ENCODE assay signal across 29 cellular contexts in genomic region chr10:420154-421121, GRCh38.
DNase-seq lines count a peak whose midpoint lies in the region; FAIRE-seq and TF ChIP-seq lines count a peak whose summit lies in the region.
"Had no signal": no experiment of that assay in that cellular context is flagged by ENCODE, and none has a peak within 500 bp of the region (broad histone marks: within the 10 kb centered on the region; RNA-seq: fewer than 3 reads in every experiment).

No MANE protein-coding gene starts in this region.

- H3K9me3 ChIP-seq in skeletal muscle satellite cell (replicated peaks; ENCODE audit: low read length) (peaks cover 3% of the 10 kb centered on the region), uterus (no peaks in the 10 kb centered on the region), Karpas-422 (ENCODE audit: low read length) (no peaks in the 10 kb centered on the region), kidney (ENCODE audit: control insufficient read depth in 1 of 2, low read length in 2 of 2) (no peaks in the 10 kb centered on the region)
- H3K9me3 ChIP-seq: BE2C had no signal

- H2AFZ ChIP-seq in Karpas-422 (ENCODE audit: low read length), result no peak overlapping the region
- H2AFZ ChIP-seq: parathyroid adenoma, PC-9 had no signal

- no peak overlapping the region for H3K4me3 Mint-ChIP-seq in glutamatergic neuron (ENCODE audit: unreplicated experiment)
- H3K4me3 Mint-ChIP-seq: activated CD8-positive, alpha-beta memory T cell treated with anti-CD3 and anti-CD28 coated beads, Interleukin-2, amount 10 ng/mL, durations not matched to agents 7 days and 5 days; activated naive CD4-positive, alpha-beta T cell treated with anti-CD3 and anti-CD28 coated beads, Interleukin-2, amount 10 ng/mL, durations not matched to agents 7 days and 5 days; activated T-cell treated with anti-CD3 and anti-CD28 coated beads, Interleukin-2, amount 50 U/mL, for 72 hours; CD8-positive, alpha-beta memory T cell; WTC11 had no signal

- FAIRE-seq in kidney (lab: Jason Lieb, UNC), result no peak
- FAIRE-seq: endometrium had no signal

- H3K27ac Mint-ChIP-seq in glutamatergic neuron (ENCODE audit: unreplicated experiment), result peak overlapping the region; percentile 80
- H3K27ac Mint-ChIP-seq: activated CD8-positive, alpha-beta memory T cell treated with anti-CD3 and anti-CD28 coated beads, Interleukin-2, amount 10 ng/mL, durations not matched to agents 7 days and 5 days; activated naive CD4-positive, alpha-beta T cell treated with anti-CD3 and anti-CD28 coated beads, Interleukin-2, amount 10 ng/mL, durations not matched to agents 7 days and 5 days; activated T-cell treated with anti-CD3 and anti-CD28 coated beads, Interleukin-2, amount 50 U/mL, for 72 hours; CD8-positive, alpha-beta memory T cell; WTC11 had no signal

- H3K4me1 ChIP-seq in skeletal muscle satellite cell (ENCODE audit: control insufficient read depth, insufficient read depth, low read length) (peaks cover 10% of the 10 kb centered on the region), uterus (no peaks in the 10 kb centered on the region), Karpas-422 (ENCODE audit: low read length) (no peaks in the 10 kb centered on the region), kidney (ENCODE audit: control insufficient read depth in 1 of 2, insufficient read depth in 1 of 2, low read depth in 1 of 2, low read length in 2 of 2) (no peaks in the 10 kb centered on the region)
- H3K4me1 ChIP-seq: BE2C, parathyroid adenoma had no signal

- H3K36me3 Mint-ChIP-seq in glutamatergic neuron (ENCODE audit: unreplicated experiment), result no peaks in the 10 kb centered on the region
- H3K36me3 Mint-ChIP-seq: activated CD8-positive, alpha-beta memory T cell treated with anti-CD3 and anti-CD28 coated beads, Interleukin-2, amount 10 ng/mL, durations not matched to agents 7 days and 5 days; activated naive CD4-positive, alpha-beta T cell treated with anti-CD3 and anti-CD28 coated beads, Interleukin-2, amount 10 ng/mL, durations not matched to agents 7 days and 5 days had no signal

- H3K4me2 ChIP-seq in skeletal muscle satellite cell (ENCODE audit: low read length), result peak overlapping the region; percentile 62
- H3K4me2 ChIP-seq in Karpas-422 (ENCODE audit: low read depth, low read length, poor library complexity, severe bottlenecking), result no peak overlapping the region
- H3K4me2 ChIP-seq: PC-9 had no signal

- TF ChIP-seq POLR2A in uterus (IDR thresholded peaks at IDR 0.05), result no peak

- H3K9ac ChIP-seq in skeletal muscle satellite cell (ENCODE audit: low read depth, low read length), result peak overlapping the region; percentile 25
- no peak overlapping the region for H3K9ac ChIP-seq in Karpas-422 (ENCODE audit: low read length)
- H3K9ac ChIP-seq in kidney (ENCODE audit: low read length in 2 of 2), result no peak overlapping the region
- H3K9ac ChIP-seq: parathyroid adenoma had no signal

- no peaks in the 10 kb centered on the region for H3K9me2 ChIP-seq in Karpas-422 (replicated peaks; ENCODE audit: insufficient read depth, low read length)

- H3K27ac ChIP-seq in uterus, result no peak overlapping the region
- H3K27ac ChIP-seq in Karpas-422 (ENCODE audit: low read length), result no peak overlapping the region
- no peak overlapping the region for H3K27ac ChIP-seq in kidney (ENCODE audit: low read depth in 2 of 2, low read length in 2 of 2)
- H3K27ac ChIP-seq: parathyroid adenoma, PC-9 had no signal

- no peaks in the 10 kb centered on the region for H4K20me1 ChIP-seq in Karpas-422 (ENCODE audit: insufficient read depth, low read depth, low read length)

- no peaks in the 10 kb centered on the region for H3K27me3 ChIP-seq in skeletal muscle satellite cell (ENCODE audit: control insufficient read depth, insufficient read depth, low read length)
- no peaks in the 10 kb centered on the region for H3K27me3 ChIP-seq in uterus
- H3K27me3 ChIP-seq in Karpas-422 (ENCODE audit: low read length), result no peaks in the 10 kb centered on the region
- H3K27me3 ChIP-seq: BE2C had no signal

- H3K4me3 ChIP-seq in skeletal muscle satellite cell (ENCODE audit: low read length), result no peak overlapping the region
- no peak overlapping the region for H3K4me3 ChIP-seq in uterus
- no peak overlapping the region for H3K4me3 ChIP-seq in Karpas-422 (ENCODE audit: low read length)
- no peak overlapping the region for H3K4me3 ChIP-seq in kidney (ENCODE audit: low read length in 2 of 2)
- H3K4me3 ChIP-seq: lung, PC-9 had no signal

- H3K36me3 ChIP-seq in skeletal muscle satellite cell (ENCODE audit: insufficient read depth, low read length) (peaks cover 22% of the 10 kb centered on the region), uterus (no peaks in the 10 kb centered on the region), Karpas-422 (ENCODE audit: insufficient read depth, low read length) (no peaks in the 10 kb centered on the region), kidney (ENCODE audit: control insufficient read depth in 1 of 2, insufficient read depth in 2 of 2, low read length in 2 of 2) (peaks cover 16 to 24% of the 10 kb centered on the region in 2 donors)
- H3K36me3 ChIP-seq: BE2C had no signal

- H3K27me3 Mint-ChIP-seq in glutamatergic neuron (ENCODE audit: unreplicated experiment), result peaks cover 4% of the 10 kb centered on the region
- H3K27me3 Mint-ChIP-seq: activated CD8-positive, alpha-beta memory T cell treated with anti-CD3 and anti-CD28 coated beads, Interleukin-2, amount 10 ng/mL, durations not matched to agents 7 days and 5 days; activated naive CD4-positive, alpha-beta T cell treated with anti-CD3 and anti-CD28 coated beads, Interleukin-2, amount 10 ng/mL, durations not matched to agents 7 days and 5 days; CD8-positive, alpha-beta memory T cell had no signal

- TF ChIP-seq CTCF in glutamatergic neuron (IDR thresholded peaks at IDR 0.05; ENCODE audit: partially characterized antibody, unreplicated experiment) (no peak), uterus (IDR thresholded peaks at IDR 0.05) (no peak), kidney (IDR thresholded peaks at IDR 0.05; ENCODE audit: borderline replicate concordance, extremely low read depth, insufficient read depth) (no peak)

- intact Hi-C loops in uterus (cut with DNase I; ENCODE audit: low total_unique reads) (no loop called here), kidney (cut with DNase I) (no loop called here)

- H3K79me2 ChIP-seq in Karpas-422 (ENCODE audit: low read length), result no peaks in the 10 kb centered on the region

- DNase-seq in RPMI7951 (ENCODE audit: low read depth), result peak; percentile 92
- DNase-seq in cerebellum (ENCODE audit: low spot score), result peak; percentile 31
- peak; percentile 65 for DNase-seq in glutamatergic neuron
- DNase-seq in uterus, result no peak
- DNase-seq in Karpas-422, result no peak
- DNase-seq in kidney, result no peak
- DNase-seq: ACHN; activated CD8-positive, alpha-beta memory T cell treated with anti-CD3 and anti-CD28 coated beads, Interleukin-2, amount 10 ng/mL, durations not matched to agents 7 days and 5 days; activated naive CD4-positive, alpha-beta T cell treated with anti-CD3 and anti-CD28 coated beads, Interleukin-2, amount 10 ng/mL, durations not matched to agents 7 days and 5 days; activated T-cell treated with anti-CD3 and anti-CD28 coated beads, Interleukin-2, amount 50 U/mL, for 72 hours; amniotic stem cell; BE2C; CD8-positive, alpha-beta memory T cell; H7; IMR-90; NCI-H1092; NCI-H187; NCI-H2171 treated with DMSO at 0.1 percent for 48 hours; NCI-H524; NK-92 treated with Interleukin-12 subunit alpha and Interleukin-12 subunit beta, amount 100 ng/mL, for 24 hours; PC-9; SIG-M5; stimulated activated naive CD8-positive, alpha-beta T cell treated with anti-CD3 and anti-CD28 coated beads, Interleukin-15, Interleukin-2, amounts not matched to agents 100 U/mL and 50 U/mL, for 24 hours; T1000 had no signal

- peaks cover 21% of the 10 kb centered on the region for H3K4me1 Mint-ChIP-seq in glutamatergic neuron (ENCODE audit: low read depth, unreplicated experiment)
- H3K4me1 Mint-ChIP-seq: activated CD8-positive, alpha-beta memory T cell treated with anti-CD3 and anti-CD28 coated beads, Interleukin-2, amount 10 ng/mL, durations not matched to agents 7 days and 5 days; activated naive CD4-positive, alpha-beta T cell treated with anti-CD3 and anti-CD28 coated beads, Interleukin-2, amount 10 ng/mL, durations not matched to agents 7 days and 5 days; CD8-positive, alpha-beta memory T cell had no signal

- peaks cover 9% of the 10 kb centered on the region for H3K9me3 Mint-ChIP-seq in glutamatergic neuron (ENCODE audit: unreplicated experiment)
- H3K9me3 Mint-ChIP-seq: activated naive CD4-positive, alpha-beta T cell treated with anti-CD3 and anti-CD28 coated beads, Interleukin-2, amount 10 ng/mL, durations not matched to agents 7 days and 5 days; CD8-positive, alpha-beta memory T cell had no signal

Comparison
In these comparisons a context has a peak if more than half of its experiments do, and no peak if none do; other contexts are left out.
1. DNase-seq: peak in RPMI7951 (single experiment), cerebellum (single experiment) and glutamatergic neuron (single experiment); none in uterus (0 of 2), Karpas-422 (single experiment) and kidney (single experiment).